In the genomic region with DNA sequence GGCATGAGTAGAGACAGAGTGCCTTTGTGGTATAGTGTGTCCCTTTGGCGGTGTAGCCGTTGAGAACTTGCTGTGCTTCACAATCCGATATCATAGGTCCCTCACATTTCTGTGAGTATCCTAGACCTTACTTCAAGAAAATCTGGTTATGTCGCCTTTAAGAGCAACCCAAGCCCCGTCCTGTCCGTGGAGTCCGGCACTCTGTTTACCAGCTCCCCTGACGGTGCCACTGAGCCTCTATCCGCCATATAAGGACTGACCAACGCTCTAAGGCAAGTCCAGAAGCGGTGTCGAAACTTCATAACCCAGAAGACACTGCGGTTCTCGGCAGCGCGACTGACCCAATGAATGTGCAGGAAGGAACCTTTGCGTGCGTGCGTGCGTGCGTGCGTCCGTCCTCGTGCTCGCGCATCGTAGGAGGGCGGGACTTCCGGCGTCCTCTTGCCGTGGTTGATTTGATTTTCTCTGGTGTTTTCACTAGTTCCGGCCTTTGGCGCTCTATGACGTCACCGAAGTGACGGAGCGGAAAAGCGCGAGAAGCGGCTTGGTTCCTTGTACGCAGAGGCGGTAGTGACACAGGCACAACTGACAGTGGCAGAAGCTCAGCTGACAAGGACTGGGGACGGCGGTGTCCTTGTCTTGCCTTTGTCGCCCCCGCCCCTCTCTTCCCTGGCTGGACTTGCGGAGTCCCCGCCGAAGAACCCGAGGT, we compare ENCODE assay signal across 1 cellular context.
TF ChIP-seq lines count a peak whose summit lies in the region.

A gene (plus strand): TSS at position 555 of the 709 bp plus-strand sequence. CDS start 1,283 bp downstream, outside the sequence.
A gene (plus strand): TSS at position 555 of the 709 bp plus-strand sequence. CDS start 5,005 bp downstream, outside the sequence.

TF ChIP-seq in HepG2, 621 proteins besides CTCF, POLR2A, EP300 and RAD21 (continued from another document and continues in another):
- TF ChIP-seq, protein P1, sequence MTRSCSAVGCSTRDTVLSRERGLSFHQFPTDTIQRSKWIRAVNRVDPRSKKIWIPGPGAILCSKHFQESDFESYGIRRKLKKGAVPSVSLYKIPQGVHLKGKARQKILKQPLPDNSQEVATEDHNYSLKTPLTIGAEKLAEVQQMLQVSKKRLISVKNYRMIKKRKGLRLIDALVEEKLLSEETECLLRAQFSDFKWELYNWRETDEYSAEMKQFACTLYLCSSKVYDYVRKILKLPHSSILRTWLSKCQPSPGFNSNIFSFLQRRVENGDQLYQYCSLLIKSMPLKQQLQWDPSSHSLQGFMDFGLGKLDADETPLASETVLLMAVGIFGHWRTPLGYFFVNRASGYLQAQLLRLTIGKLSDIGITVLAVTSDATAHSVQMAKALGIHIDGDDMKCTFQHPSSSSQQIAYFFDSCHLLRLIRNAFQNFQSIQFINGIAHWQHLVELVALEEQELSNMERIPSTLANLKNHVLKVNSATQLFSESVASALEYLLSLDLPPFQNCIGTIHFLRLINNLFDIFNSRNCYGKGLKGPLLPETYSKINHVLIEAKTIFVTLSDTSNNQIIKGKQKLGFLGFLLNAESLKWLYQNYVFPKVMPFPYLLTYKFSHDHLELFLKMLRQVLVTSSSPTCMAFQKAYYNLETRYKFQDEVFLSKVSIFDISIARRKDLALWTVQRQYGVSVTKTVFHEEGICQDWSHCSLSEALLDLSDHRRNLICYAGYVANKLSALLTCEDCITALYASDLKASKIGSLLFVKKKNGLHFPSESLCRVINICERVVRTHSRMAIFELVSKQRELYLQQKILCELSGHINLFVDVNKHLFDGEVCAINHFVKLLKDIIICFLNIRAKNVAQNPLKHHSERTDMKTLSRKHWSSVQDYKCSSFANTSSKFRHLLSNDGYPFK (CRISPR knock-in tag; IDR thresholded peaks at IDR 0.05; ENCODE audit: borderline replicate concordance) = peak; percentile 89
- TF ChIP-seq NCOA1 (CRISPR knock-in tag; IDR thresholded peaks at IDR 0.05) = no peak
- TF ChIP-seq EEA1 (CRISPR knock-in tag; IDR thresholded peaks at IDR 0.05; ENCODE audit: borderline replicate concordance) = 0 out of 2 replicates have a peak, but pooled peaks have one; percentile 65
- TF ChIP-seq, protein P2, sequence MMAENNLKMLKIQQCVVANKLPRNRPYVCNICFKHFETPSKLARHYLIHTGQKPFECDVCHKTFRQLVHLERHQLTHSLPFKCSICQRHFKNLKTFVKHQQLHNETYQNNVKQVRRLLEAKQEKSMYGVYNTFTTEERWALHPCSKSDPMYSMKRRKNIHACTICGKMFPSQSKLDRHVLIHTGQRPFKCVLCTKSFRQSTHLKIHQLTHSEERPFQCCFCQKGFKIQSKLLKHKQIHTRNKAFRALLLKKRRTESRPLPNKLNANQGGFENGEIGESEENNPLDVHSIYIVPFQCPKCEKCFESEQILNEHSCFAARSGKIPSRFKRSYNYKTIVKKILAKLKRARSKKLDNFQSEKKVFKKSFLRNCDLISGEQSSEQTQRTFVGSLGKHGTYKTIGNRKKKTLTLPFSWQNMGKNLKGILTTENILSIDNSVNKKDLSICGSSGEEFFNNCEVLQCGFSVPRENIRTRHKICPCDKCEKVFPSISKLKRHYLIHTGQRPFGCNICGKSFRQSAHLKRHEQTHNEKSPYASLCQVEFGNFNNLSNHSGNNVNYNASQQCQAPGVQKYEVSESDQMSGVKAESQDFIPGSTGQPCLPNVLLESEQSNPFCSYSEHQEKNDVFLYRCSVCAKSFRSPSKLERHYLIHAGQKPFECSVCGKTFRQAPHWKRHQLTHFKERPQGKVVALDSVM (CRISPR knock-in tag; IDR thresholded peaks at IDR 0.05) = no peak
- peak; percentile 94 for TF ChIP-seq GABPA (IDR thresholded peaks at IDR 0.05; ENCODE audit: low read depth, low read length)
- peak; percentile 99 for TF ChIP-seq GABPA (CRISPR knock-in tag; IDR thresholded peaks at IDR 0.05; ENCODE audit: low read depth)
- peak; percentile 4; the same call in 1 of the 2 replicates for TF ChIP-seq BORCS8-MEF2B (CRISPR knock-in tag; IDR thresholded peaks at IDR 0.05)
- no peak for TF ChIP-seq ZNF660 (CRISPR knock-in tag; IDR thresholded peaks at IDR 0.05; ENCODE audit: borderline replicate concordance, low read depth)
- TF ChIP-seq ZNF260 (CRISPR knock-in tag; IDR thresholded peaks at IDR 0.05; ENCODE audit: borderline replicate concordance, low read depth) = no peak
- TF ChIP-seq, protein P3, sequence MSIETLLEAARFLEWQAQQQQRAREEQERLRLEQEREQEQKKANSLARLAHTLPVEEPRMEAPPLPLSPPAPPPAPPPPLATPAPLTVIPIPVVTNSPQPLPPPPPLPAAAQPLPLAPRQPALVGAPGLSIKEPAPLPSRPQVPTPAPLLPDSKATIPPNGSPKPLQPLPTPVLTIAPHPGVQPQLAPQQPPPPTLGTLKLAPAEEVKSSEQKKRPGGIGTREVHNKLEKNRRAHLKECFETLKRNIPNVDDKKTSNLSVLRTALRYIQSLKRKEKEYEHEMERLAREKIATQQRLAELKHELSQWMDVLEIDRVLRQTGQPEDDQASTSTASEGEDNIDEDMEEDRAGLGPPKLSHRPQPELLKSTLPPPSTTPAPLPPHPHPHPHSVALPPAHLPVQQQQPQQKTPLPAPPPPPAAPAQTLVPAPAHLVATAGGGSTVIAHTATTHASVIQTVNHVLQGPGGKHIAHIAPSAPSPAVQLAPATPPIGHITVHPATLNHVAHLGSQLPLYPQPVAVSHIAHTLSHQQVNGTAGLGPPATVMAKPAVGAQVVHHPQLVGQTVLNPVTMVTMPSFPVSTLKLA (IDR thresholded peaks at IDR 0.05) = peak; percentile 74
- no peak for TF ChIP-seq HOXA5 (CRISPR knock-in tag; IDR thresholded peaks at IDR 0.05)
- TF ChIP-seq, protein P4, sequence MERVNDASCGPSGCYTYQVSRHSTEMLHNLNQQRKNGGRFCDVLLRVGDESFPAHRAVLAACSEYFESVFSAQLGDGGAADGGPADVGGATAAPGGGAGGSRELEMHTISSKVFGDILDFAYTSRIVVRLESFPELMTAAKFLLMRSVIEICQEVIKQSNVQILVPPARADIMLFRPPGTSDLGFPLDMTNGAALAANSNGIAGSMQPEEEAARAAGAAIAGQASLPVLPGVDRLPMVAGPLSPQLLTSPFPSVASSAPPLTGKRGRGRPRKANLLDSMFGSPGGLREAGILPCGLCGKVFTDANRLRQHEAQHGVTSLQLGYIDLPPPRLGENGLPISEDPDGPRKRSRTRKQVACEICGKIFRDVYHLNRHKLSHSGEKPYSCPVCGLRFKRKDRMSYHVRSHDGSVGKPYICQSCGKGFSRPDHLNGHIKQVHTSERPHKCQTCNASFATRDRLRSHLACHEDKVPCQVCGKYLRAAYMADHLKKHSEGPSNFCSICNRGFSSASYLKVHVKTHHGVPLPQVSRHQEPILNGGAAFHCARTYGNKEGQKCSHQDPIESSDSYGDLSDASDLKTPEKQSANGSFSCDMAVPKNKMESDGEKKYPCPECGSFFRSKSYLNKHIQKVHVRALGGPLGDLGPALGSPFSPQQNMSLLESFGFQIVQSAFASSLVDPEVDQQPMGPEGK (CRISPR knock-in tag; IDR thresholded peaks at IDR 0.05) = peak; percentile 20; the same call in 1 of the 2 replicates
- no peak for TF ChIP-seq ZFAT (CRISPR knock-in tag; conservative IDR thresholded peaks at IDR 0.05)
- TF ChIP-seq ZNF713 (CRISPR knock-in tag; IDR thresholded peaks at IDR 0.05) = no peak
- TF ChIP-seq, protein P5, sequence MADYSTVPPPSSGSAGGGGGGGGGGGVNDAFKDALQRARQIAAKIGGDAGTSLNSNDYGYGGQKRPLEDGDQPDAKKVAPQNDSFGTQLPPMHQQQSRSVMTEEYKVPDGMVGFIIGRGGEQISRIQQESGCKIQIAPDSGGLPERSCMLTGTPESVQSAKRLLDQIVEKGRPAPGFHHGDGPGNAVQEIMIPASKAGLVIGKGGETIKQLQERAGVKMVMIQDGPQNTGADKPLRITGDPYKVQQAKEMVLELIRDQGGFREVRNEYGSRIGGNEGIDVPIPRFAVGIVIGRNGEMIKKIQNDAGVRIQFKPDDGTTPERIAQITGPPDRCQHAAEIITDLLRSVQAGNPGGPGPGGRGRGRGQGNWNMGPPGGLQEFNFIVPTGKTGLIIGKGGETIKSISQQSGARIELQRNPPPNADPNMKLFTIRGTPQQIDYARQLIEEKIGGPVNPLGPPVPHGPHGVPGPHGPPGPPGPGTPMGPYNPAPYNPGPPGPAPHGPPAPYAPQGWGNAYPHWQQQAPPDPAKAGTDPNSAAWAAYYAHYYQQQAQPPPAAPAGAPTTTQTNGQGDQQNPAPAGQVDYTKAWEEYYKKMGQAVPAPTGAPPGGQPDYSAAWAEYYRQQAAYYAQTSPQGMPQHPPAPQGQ (CRISPR knock-in tag; IDR thresholded peaks at IDR 0.05; ENCODE audit: borderline replicate concordance) = no peak
- peak; percentile 85; the same call in 1 of the 2 replicates for TF ChIP-seq ZNF350 (CRISPR knock-in tag; IDR thresholded peaks at IDR 0.05; ENCODE audit: borderline replicate concordance, low read depth)
- no peak for TF ChIP-seq NPAS2 (CRISPR knock-in tag; IDR thresholded peaks at IDR 0.05; ENCODE audit: borderline replicate concordance)
- TF ChIP-seq, protein P6, sequence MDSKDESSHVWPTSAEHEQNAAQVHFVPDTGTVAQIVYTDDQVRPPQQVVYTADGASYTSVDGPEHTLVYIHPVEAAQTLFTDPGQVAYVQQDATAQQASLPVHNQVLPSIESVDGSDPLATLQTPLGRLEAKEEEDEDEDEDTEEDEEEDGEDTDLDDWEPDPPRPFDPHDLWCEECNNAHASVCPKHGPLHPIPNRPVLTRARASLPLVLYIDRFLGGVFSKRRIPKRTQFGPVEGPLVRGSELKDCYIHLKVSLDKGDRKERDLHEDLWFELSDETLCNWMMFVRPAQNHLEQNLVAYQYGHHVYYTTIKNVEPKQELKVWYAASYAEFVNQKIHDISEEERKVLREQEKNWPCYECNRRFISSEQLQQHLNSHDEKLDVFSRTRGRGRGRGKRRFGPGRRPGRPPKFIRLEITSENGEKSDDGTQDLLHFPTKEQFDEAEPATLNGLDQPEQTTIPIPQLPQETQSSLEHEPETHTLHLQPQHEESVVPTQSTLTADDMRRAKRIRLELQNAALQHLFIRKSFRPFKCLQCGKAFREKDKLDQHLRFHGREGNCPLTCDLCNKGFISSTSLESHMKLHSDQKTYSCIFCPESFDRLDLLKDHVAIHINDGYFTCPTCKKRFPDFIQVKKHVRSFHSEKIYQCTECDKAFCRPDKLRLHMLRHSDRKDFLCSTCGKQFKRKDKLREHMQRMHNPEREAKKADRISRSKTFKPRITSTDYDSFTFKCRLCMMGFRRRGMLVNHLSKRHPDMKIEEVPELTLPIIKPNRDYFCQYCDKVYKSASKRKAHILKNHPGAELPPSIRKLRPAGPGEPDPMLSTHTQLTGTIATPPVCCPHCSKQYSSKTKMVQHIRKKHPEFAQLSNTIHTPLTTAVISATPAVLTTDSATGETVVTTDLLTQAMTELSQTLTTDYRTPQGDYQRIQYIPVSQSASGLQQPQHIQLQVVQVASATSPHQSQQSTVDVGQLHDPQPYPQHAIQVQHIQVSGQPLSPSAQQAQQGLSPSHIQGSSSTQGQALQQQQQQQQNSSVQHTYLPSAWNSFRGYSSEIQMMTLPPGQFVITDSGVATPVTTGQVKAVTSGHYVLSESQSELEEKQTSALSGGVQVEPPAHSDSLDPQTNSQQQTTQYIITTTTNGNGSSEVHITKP (CRISPR knock-in tag; IDR thresholded peaks at IDR 0.05; ENCODE audit: low read depth) = no peak
- TF ChIP-seq SIX4 (CRISPR knock-in tag; IDR thresholded peaks at IDR 0.05) = no peak
- TF ChIP-seq JUND (CRISPR knock-in tag; IDR thresholded peaks at IDR 0.05) = 0 out of 2 replicates have a peak, but pooled peaks have one; percentile 34
- peak; percentile 52 for TF ChIP-seq BHLHE40 (IDR thresholded peaks at IDR 0.05; ENCODE audit: low read length)
- TF ChIP-seq HOXA3 (CRISPR knock-in tag; IDR thresholded peaks at IDR 0.05) = peak; percentile 100
- TF ChIP-seq ZNF101 (CRISPR knock-in tag; IDR thresholded peaks at IDR 0.05; ENCODE audit: borderline replicate concordance, low read depth) = no peak
- TF ChIP-seq IKZF1 (IDR thresholded peaks at IDR 0.05) = no peak
- TF ChIP-seq, protein P7, sequence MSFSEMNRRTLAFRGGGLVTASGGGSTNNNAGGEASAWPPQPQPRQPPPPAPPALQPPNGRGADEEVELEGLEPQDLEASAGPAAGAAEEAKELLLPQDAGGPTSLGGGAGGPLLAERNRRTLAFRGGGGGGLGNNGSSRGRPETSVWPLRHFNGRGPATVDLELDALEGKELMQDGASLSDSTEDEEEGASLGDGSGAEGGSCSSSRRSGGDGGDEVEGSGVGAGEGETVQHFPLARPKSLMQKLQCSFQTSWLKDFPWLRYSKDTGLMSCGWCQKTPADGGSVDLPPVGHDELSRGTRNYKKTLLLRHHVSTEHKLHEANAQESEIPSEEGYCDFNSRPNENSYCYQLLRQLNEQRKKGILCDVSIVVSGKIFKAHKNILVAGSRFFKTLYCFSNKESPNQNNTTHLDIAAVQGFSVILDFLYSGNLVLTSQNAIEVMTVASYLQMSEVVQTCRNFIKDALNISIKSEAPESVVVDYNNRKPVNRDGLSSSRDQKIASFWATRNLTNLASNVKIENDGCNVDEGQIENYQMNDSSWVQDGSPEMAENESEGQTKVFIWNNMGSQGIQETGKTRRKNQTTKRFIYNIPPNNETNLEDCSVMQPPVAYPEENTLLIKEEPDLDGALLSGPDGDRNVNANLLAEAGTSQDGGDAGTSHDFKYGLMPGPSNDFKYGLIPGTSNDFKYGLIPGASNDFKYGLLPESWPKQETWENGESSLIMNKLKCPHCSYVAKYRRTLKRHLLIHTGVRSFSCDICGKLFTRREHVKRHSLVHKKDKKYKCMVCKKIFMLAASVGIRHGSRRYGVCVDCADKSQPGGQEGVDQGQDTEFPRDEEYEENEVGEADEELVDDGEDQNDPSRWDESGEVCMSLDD (CRISPR knock-in tag; IDR thresholded peaks at IDR 0.05; ENCODE audit: borderline replicate concordance) = no peak
- TF ChIP-seq PHF8 (CRISPR knock-in tag; IDR thresholded peaks at IDR 0.05) = peak; percentile 80
- TF ChIP-seq ZNF781 (CRISPR knock-in tag; IDR thresholded peaks at IDR 0.05; ENCODE audit: borderline replicate concordance, not compliant biosample characterization) = peak; percentile 32
- no peak for TF ChIP-seq NAIF1 (CRISPR knock-in tag; IDR thresholded peaks at IDR 0.05; ENCODE audit: borderline replicate concordance)
- TF ChIP-seq ZNF720 (CRISPR knock-in tag; IDR thresholded peaks at IDR 0.05) = no peak
- peak; percentile 25; the same call in 1 of the 2 replicates for TF ChIP-seq RFXAP (CRISPR knock-in tag; IDR thresholded peaks at IDR 0.05; ENCODE audit: borderline replicate concordance)
- TF ChIP-seq, protein P8, sequence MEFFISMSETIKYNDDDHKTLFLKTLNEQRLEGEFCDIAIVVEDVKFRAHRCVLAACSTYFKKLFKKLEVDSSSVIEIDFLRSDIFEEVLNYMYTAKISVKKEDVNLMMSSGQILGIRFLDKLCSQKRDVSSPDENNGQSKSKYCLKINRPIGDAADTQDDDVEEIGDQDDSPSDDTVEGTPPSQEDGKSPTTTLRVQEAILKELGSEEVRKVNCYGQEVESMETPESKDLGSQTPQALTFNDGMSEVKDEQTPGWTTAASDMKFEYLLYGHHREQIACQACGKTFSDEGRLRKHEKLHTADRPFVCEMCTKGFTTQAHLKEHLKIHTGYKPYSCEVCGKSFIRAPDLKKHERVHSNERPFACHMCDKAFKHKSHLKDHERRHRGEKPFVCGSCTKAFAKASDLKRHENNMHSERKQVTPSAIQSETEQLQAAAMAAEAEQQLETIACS (CRISPR knock-in tag; IDR thresholded peaks at IDR 0.05) = peak; percentile 95
- peak; percentile 53; the same call in 1 of the 2 replicates for TF ChIP-seq FOXC1 (CRISPR knock-in tag; IDR thresholded peaks at IDR 0.05; ENCODE audit: borderline replicate concordance)
- TF ChIP-seq KDM2A (CRISPR knock-in tag; IDR thresholded peaks at IDR 0.05; ENCODE audit: borderline replicate concordance, low read depth) = peak; percentile 89
